19 cellular contexts compared by ENCODE assay signal in the genomic region with DNA sequence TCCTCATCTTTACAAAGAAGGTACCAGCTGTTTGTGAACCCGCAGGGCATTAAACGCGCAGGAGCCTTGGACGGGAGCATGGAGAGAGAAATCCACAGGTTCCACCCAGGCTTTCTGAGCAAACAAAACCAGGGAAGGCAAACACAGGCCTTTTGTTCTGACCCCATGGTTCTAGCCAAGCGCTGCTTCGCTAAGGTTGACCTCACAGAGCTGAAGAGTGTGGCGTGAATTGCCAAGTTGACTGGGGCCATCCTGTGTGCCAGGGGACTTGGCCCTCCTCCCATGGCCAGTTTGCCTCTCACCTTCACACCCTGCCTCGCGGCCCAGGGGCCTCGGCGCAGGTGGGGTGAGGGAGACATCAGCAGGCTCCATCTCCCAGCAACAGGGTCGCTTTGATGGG.
DNase-seq lines count a peak whose midpoint lies in the region; ATAC-seq and FAIRE-seq lines count a peak whose summit lies in the region.
"Had no signal": no experiment of that assay in that cellular context is flagged by ENCODE, and none has a peak within 500 bp of the region (broad histone marks: within the 10 kb centered on the region; RNA-seq: fewer than 3 reads in every experiment).

No MANE protein-coding gene starts in this region.

- in situ Hi-C loops in HAP-1 (cut with MboI; ENCODE audit: low sequenced_read_pairs), result no loop called here

- no peaks in the 10 kb centered on the region for H3K36me3 ChIP-seq in HAP-1 (replicated peaks)
- H3K36me3 ChIP-seq: cardiac muscle cell, gastroesophageal sphincter, tibial nerve had no signal

- ATAC-seq in GM19397 (IDR thresholded peaks at IDR 0.05; ENCODE audit: unreplicated experiment) (no peak), HG03571 (IDR thresholded peaks at IDR 0.05; ENCODE audit: unreplicated experiment) (no peak)
- ATAC-seq: activated CD8-positive, alpha-beta T cell treated with anti-CD3 and anti-CD28 coated beads, Interleukin-2, amount 10 ng/mL, durations not matched to agents 7 days and 5 days; HCT116 had no signal

- H3K4me3 ChIP-seq in HAP-1, result no peak overlapping the region
- H3K4me3 ChIP-seq: cardiac muscle cell, gastroesophageal sphincter, tibial nerve had no signal

- DNase-seq in Ammon's horn (ENCODE audit: low spot score) (peak; percentile 71), NCI-H2029 (lab: John Stamatoyannopoulos, UW) (peak; percentile 43), astrocyte of the hippocampus (ENCODE audit: low read depth, low spot score) (peak; percentile 34), medulla oblongata (ENCODE audit: extremely low spot score) (peak; percentile 81), HAP-1 (ENCODE audit: low spot score in 2 of 2) (no peak), RCC 7860 (ENCODE audit: low spot score) (no peak)
- DNase-seq: activated CD8-positive, alpha-beta T cell treated with anti-CD3 and anti-CD28 coated beads, Interleukin-2, amount 10 ng/mL, durations not matched to agents 7 days and 5 days; activated naive CD4-positive, alpha-beta T cell treated with anti-CD3 and anti-CD28 coated beads for 36 hours; MM.1S; NCI-H226; occipital lobe; stimulated activated CD4-positive, alpha-beta T cell treated with anti-CD3 and anti-CD28 coated beads, Interleukin-15, amount 100 ng/mL, for 24 hours had no signal

- no peaks in the 10 kb centered on the region for H3K27me3 ChIP-seq in HAP-1 (ENCODE audit: low read depth)
- H3K27me3 ChIP-seq: cardiac muscle cell, gastroesophageal sphincter, tibial nerve had no signal

- H3K9me3 ChIP-seq in HAP-1, result no peaks in the 10 kb centered on the region
- H3K9me3 ChIP-seq: gastroesophageal sphincter, tibial nerve had no signal

- FAIRE-seq in RCC 7860 (lab: Jason Lieb, UNC), result no peak
- FAIRE-seq: D721Med had no signal

- no peaks in the 10 kb centered on the region for H3K4me1 ChIP-seq in HAP-1

Comparison
In these comparisons a context has a peak if more than half of its experiments do, and no peak if none do; other contexts are left out.
1. DNase-seq: peak in Ammon's horn (single experiment), NCI-H2029 (single experiment), astrocyte of the hippocampus (single experiment) and medulla oblongata (single experiment); none in HAP-1 (0 of 2) and RCC 7860 (single experiment).